Comparison of ENCODE assay signal across 9 cellular contexts in the genomic region with DNA sequence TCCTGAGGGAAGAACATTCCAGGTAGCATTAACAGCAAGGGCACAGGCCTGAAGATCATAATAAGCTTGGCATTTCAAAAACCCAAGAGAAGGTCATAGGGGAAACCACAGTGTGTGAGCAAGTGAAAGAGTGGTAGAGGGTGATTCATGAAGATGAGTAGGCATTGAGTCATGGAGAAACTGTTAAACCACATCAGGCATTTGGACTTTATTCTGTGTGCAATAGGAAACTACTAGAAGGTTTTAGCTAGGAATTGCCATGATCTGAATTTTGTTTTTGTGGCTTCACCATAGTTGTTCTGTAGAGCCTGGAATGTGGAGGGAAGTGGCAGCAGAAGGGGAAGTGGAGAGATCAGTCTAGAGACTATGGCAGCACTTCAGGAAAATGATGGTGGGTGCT.
DNase-seq lines count a peak whose midpoint lies in the region; ATAC-seq and TF ChIP-seq lines count a peak whose summit lies in the region.
"Had no signal": no experiment of that assay in that cellular context is flagged by ENCODE, and none has a peak within 500 bp of the region (broad histone marks: within the 10 kb centered on the region; RNA-seq: fewer than 3 reads in every experiment).

No MANE protein-coding gene starts in this region.

- ATAC-seq in GM18508 (IDR thresholded peaks at IDR 0.05; ENCODE audit: insufficient read depth, unreplicated experiment): peak; percentile 94
- peak; percentile 56 for ATAC-seq in HG03135 (IDR thresholded peaks at IDR 0.05; ENCODE audit: unreplicated experiment)
- ATAC-seq in left lung: peak; percentile 83
- ATAC-seq in GM19351 (IDR thresholded peaks at IDR 0.05; ENCODE audit: unreplicated experiment): no peak

- peak; percentile 81 to 97 for DNase-seq in SW 1271 (lab: John Stamatoyannopoulos, UW)
- no peak for DNase-seq in left lung
- DNase-seq in GM13977 (ENCODE audit: low spot score): no peak
- no peak for DNase-seq in NCI-H82 treated with DMSO at 0.1 percent for 48 hours (lab: John Stamatoyannopoulos, UW; ENCODE audit: unreplicated experiment)
- no peak for DNase-seq in stimulated activated CD4-positive, alpha-beta T cell treated with anti-CD3 and anti-CD28 coated beads, Interleukin-2, amount 100 ng/mL, for 48 hours
- DNase-seq: left cardiac atrium had no signal

- no peaks in the 10 kb centered on the region for H3K36me3 ChIP-seq in left lung

- no peaks in the 10 kb centered on the region for H3K27me3 ChIP-seq in left lung

- in situ Hi-C loops in GM13977 (cut with MboI; ENCODE audit: low pct_unique_long_range_greater_than_20kb, low sequenced_read_pairs, unreplicated experiment): no loop called here

- intact Hi-C loops in left lung (cut with DNase I): no loop called here

- TF ChIP-seq CTCF in left lung (IDR thresholded peaks at IDR 0.05) (no peak), GM13977 (IDR thresholded peaks at IDR 0.05; ENCODE audit: extremely low read depth, insufficient read depth, missing control alignments) (no peak)

- H3K4me3 ChIP-seq in left lung: no peak overlapping the region

- H3K4me1 ChIP-seq in left lung: peaks cover 0 to 13% of the 10 kb centered on the region in 2 donors

- H3K27ac ChIP-seq in left lung: no peak overlapping the region

- no peaks in the 10 kb centered on the region for H3K9me3 ChIP-seq in left lung

Comparison
In these comparisons a context has a peak if more than half of its experiments do, and no peak if none do; other contexts are left out.
1. DNase-seq: peak in SW 1271 (2 of 2); none in left lung (0 of 2), GM13977 (single experiment), NCI-H82 treated with DMSO at 0.1 percent for 48 hours (single experiment) and stimulated activated CD4-positive, alpha-beta T cell treated with anti-CD3 and anti-CD28 coated beads, Interleukin-2, amount 100 ng/mL, for 48 hours (0 of 2).